ENCODE assay signal across 10 cellular contexts in the genomic region with DNA sequence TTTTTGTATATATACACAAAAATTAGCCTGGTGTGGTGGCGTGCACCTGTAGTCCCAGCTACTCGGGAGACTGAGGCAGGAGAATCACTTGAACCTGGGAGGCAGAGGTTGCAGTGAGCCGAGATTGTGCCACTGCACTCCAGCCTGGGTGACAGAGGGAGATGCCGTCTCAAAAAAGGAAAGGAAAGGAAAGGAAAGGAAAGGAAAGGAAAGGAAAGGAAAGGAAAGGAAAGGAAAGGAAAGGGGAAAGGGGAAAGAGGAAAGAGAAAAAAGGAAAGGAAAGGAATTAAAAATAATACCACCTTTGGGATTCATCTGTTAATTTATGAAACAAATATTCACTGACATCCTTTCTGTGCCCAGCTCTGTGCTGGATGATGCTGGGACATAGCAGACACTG. TPM values are rescaled to one million over a fixed set of nuclear protein-coding genes. Genes with fewer than 3 reads are reported as not detected.
"Had no signal": no experiment of that assay in that cellular context is flagged by ENCODE, and none has a peak within 500 bp of the region (broad histone marks: within the 10 kb centered on the region; RNA-seq: fewer than 3 reads in every experiment).

No MANE protein-coding gene starts in this region.

RNA-seq across cellular contexts. Expression of gene TTC9B, which starts 0.8 kb away (rescaled TPM):
- total RNA-seq: HepG2; LHCN-M2; NCI-H460; Peyer's patch; Right ventricle myocardium inferior; RPMI7951; SJCRH30; T-helper 1 cell treated with Interleukin-12 subunit alpha and Interleukin-12 subunit beta and Interleukin-4 antibody, amounts not matched to agents 30 ng/mL and 1 ng/mL, for 36 hours had no signal
- polyA plus RNA-seq: HepG2, IgD-negative memory B cell had no signal

RNA-seq across cellular contexts. Expression of gene CCNP, which starts 7.5 kb away (rescaled TPM):
- total RNA-seq: HT1080, LHCN-M2, Right ventricle myocardium inferior, RPMI7951, SJCRH30 had no signal
- polyA plus RNA-seq: IgD-negative memory B cell had no signal
